8 cellular contexts compared by ENCODE assay signal in genomic region chr6:16849280-16850210, GRCh38.
A peak's percentile ranks its signal among the peaks of the same experiment; 100 is the strongest.
DNase-seq lines count a peak whose midpoint lies in the region; ATAC-seq and TF ChIP-seq lines count a peak whose summit lies in the region.

No MANE protein-coding gene starts in this region.

- no peaks in the 10 kb centered on the region for H3K9me3 ChIP-seq in adrenal gland (replicated peaks in 1 of 3)
- H3K9me3 ChIP-seq in mesodermal cell (ENCODE audit: control insufficient read depth, low read length), result no peaks in the 10 kb centered on the region
- no peaks in the 10 kb centered on the region for H3K9me3 ChIP-seq in suprapubic skin

- no peak overlapping the region for H3K4me3 ChIP-seq in BJ (ENCODE audit: low read depth, low read length)
- peak overlapping the region in 1 of 4 donors; percentile 4 for H3K4me3 ChIP-seq in adrenal gland
- H3K4me3 ChIP-seq in mesodermal cell (ENCODE audit: extremely low read depth, insufficient read depth, low read length, poor library complexity, severe bottlenecking), result no peak overlapping the region
- no peak overlapping the region for H3K4me3 ChIP-seq in suprapubic skin

- H3K27ac ChIP-seq in adrenal gland (peak overlapping the region in 4 of 5 donors; percentile 11 to 40 (median 20)), mesodermal cell (ENCODE audit: low read depth, low read length, severe bottlenecking) (peak overlapping the region; percentile 83), suprapubic skin (no peak overlapping the region)

- WGBS in adrenal gland, 4 donors, result 26 to 40% (median 30%) methylated on average over 12 to 15 of the region's 15 CpGs
- 88 to 89% methylated on average over 14 of the region's 15 CpGs for WGBS in mesodermal cell (ENCODE audit: insufficient coverage in 2 of 2), 2 experiments
- 78% methylated on average over 15 of the region's 15 CpGs for WGBS in suprapubic skin

- no peak for TF ChIP-seq POLR2A in adrenal gland (IDR thresholded peaks at IDR 0.05)
- no peak for TF ChIP-seq POLR2A in suprapubic skin (IDR thresholded peaks at IDR 0.05)

- DNase-seq in BJ (ENCODE audit: low read depth) (peak; percentile 85), KBM-7 (peak; percentile 62), adrenal gland (peak in 5 of 7 donors; percentile 15 to 36 (median 20)), GM10266 (ENCODE audit: extremely low spot score) (no peak), DMS79 treated with DMSO at 0.1 percent for 48 hours (lab: John Stamatoyannopoulos, UW) (no peak), suprapubic skin (ENCODE audit: low spot score in 2 of 2) (no peak)

- H3K27me3 ChIP-seq in BJ (ENCODE audit: control insufficient read depth, insufficient read depth, low read length), result no peaks in the 10 kb centered on the region
- H3K27me3 ChIP-seq in adrenal gland, result no peaks in the 10 kb centered on the region
- H3K27me3 ChIP-seq in suprapubic skin, result no peaks in the 10 kb centered on the region

- intact Hi-C loops in adrenal gland (cut with DNase I), result no loop called here

- CTCF ChIA-PET in BJ (lab: Yijun Ruan, JAX), result interaction anchor here (0.6 to 1.2 kb wide), 2 partner anchors 20 to 235 kb away, joined by 3 read pairs; no protein-coding TSS in a partner anchor

- no peak for ATAC-seq in GM19455 (IDR thresholded peaks at IDR 0.05; ENCODE audit: unreplicated experiment)

- H3K36me3 ChIP-seq in BJ (ENCODE audit: control insufficient read depth, insufficient read depth, low read length) (no peaks in the 10 kb centered on the region), adrenal gland (replicated peaks in 1 of 2) (no peaks in the 10 kb centered on the region), mesodermal cell (ENCODE audit: control insufficient read depth, insufficient read depth, low read length) (no peaks in the 10 kb centered on the region), suprapubic skin (no peaks in the 10 kb centered on the region)

- peaks cover 4 to 36% of the 10 kb centered on the region in 2 donors for H3K4me1 ChIP-seq in adrenal gland (replicated peaks in 1 of 2)
- peaks cover 33% of the 10 kb centered on the region for H3K4me1 ChIP-seq in mesodermal cell (ENCODE audit: control insufficient read depth, insufficient read depth, low read length, poor library complexity, severe bottlenecking)
- H3K4me1 ChIP-seq in suprapubic skin, result peaks cover 17% of the 10 kb centered on the region

- POLR2A ChIA-PET in BJ (lab: Charles Lee), result interaction anchor here (0.6 kb wide), 1 partner anchor 70 kb away, joined by 4 read pairs; no protein-coding TSS in a partner anchor

- no peak for TF ChIP-seq CTCF in BJ (IDR thresholded peaks at IDR 0.05; ENCODE audit: insufficient read depth, low read depth, low read length)
- TF ChIP-seq CTCF in adrenal gland (IDR thresholded peaks at IDR 0.05), result no peak
- TF ChIP-seq CTCF in GM10266 (IDR thresholded peaks at IDR 0.05; ENCODE audit: control insufficient read depth, insufficient read depth, low read depth, missing control alignments), result no peak
- no peak for TF ChIP-seq CTCF in suprapubic skin (IDR thresholded peaks at IDR 0.05)

- no peak for TF ChIP-seq EP300 in suprapubic skin (IDR thresholded peaks at IDR 0.05)

- in situ Hi-C loops in KBM-7 (cut with MboI; ENCODE audit: low pct_unique_long_range_greater_than_20kb, low sequenced_read_pairs), result no loop called here

Comparison
In these comparisons a context has a peak if more than half of its experiments do, and no peak if none do; other contexts are left out.
1. DNase-seq: peak in BJ (single experiment), KBM-7 (single experiment) and adrenal gland (5 of 7); none in GM10266 (single experiment), DMS79 treated with DMSO at 0.1 percent for 48 hours (single experiment) and suprapubic skin (0 of 2).